In genomic region chr7:38171558-38172403, GRCh38 we compare ENCODE assay signal across 10 cellular contexts.
DNase-seq lines count a peak whose midpoint lies in the region; ATAC-seq lines count a peak whose summit lies in the region.
"Had no signal": no experiment of that assay in that cellular context is flagged by ENCODE, and none has a peak within 500 bp of the region (broad histone marks: within the 10 kb centered on the region; RNA-seq: fewer than 3 reads in every experiment).

No MANE protein-coding gene starts in this region.

- DNase-seq in OCI-M1 (lab: John Stamatoyannopoulos, UW) (peak; percentile 60), C1 segment of cervical spinal cord (lab: John Stamatoyannopoulos, UW) (no peak), islet precursor cell (no peak), SHP77 treated with DMSO at 0.1 percent for 48 hours (lab: John Stamatoyannopoulos, UW) (no peak)
- DNase-seq: DMS153, NCI-H187 treated with DMSO at 0.1 percent for 48 hours had no signal

- peak; percentile 58 for ATAC-seq in GM18498 (IDR thresholded peaks at IDR 0.05; ENCODE audit: unreplicated experiment)
- peak; percentile 72 for ATAC-seq in GM21360 (IDR thresholded peaks at IDR 0.05; ENCODE audit: unreplicated experiment)
- ATAC-seq in HG03097 (IDR thresholded peaks at IDR 0.05; ENCODE audit: low FRiP score, unreplicated experiment) = peak; percentile 64
- ATAC-seq in GM21367 (IDR thresholded peaks at IDR 0.05; ENCODE audit: unreplicated experiment) = no peak
